8 cellular contexts compared by ENCODE assay signal in the genomic region with DNA sequence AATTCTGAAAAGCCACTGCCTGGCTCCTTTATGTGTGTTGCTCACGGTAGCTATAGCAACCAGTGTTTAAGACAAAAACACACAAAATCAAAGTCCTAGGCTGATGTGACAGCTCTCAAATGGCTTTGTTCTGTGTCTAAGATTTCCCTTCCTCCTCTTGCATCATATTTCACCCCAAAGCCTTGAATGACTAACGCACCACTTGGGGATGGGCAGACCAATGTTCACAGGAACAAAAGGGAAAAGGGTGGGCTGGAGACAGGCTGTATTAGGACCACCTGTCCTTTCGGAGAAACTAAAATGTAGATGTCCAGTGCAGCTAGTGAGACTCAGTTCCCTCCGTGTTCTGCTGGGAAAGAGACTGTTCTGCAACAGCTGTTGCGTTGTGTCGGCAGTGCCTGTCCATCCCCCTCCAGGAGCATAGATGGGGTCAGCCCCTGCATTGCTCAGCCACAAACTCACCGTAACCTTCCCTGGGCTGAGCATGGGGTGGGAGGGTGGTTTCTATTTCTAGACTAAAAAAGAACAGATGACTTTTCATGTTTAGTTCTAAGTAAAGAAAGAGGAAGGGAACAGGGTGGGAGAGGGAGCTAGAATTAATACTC. TPM values are rescaled to one million over a fixed set of nuclear protein-coding genes. Genes with fewer than 3 reads are reported as not detected.
DNase-seq lines count a peak whose midpoint lies in the region; ATAC-seq and TF ChIP-seq lines count a peak whose summit lies in the region.

No MANE protein-coding gene starts in this region.

- DNase-seq in AG09309 (ENCODE audit: low read depth) (peak; percentile 55), NOMO-1 (lab: John Stamatoyannopoulos, UW; ENCODE audit: unreplicated experiment in 2 of 2) (peak; percentile 58 to 70), fibroblast of pulmonary artery (ENCODE audit: low read depth) (peak; percentile 95), retina (peak; percentile 60), G401 (ENCODE audit: low spot score) (no peak), NCI-H1417 treated with DMSO at 0.1 percent for 48 hours (lab: John Stamatoyannopoulos, UW) (no peak)
- no peak for DNase-seq in activated effector memory CD4-positive, alpha-beta T cell treated with anti-CD3 and anti-CD28 coated beads, Interleukin-2, amount 50 U/mL, for 16 hours

- no peak for TF ChIP-seq CTCF in AG09309 (IDR thresholded peaks at IDR 0.05; ENCODE audit: control insufficient read depth, insufficient read depth, low read depth, low read length, missing control alignments)
- no peak for TF ChIP-seq CTCF in fibroblast of pulmonary artery (IDR thresholded peaks at IDR 0.05; ENCODE audit: low read length, missing control alignments)

- peak; percentile 68 for ATAC-seq in GM21717 (IDR thresholded peaks at IDR 0.05; ENCODE audit: unreplicated experiment)

- in situ Hi-C loops in G401 (cut with HindIII; ENCODE audit: low sequenced_read_pairs): no loop called here

- H3K4me3 ChIP-seq in AG09309 (ENCODE audit: control insufficient read depth, low read depth, low read length) (peak overlapping the region; percentile 24; the same call in 1 of the 2 replicates), fibroblast of pulmonary artery (replicated peaks; ENCODE audit: low read depth, low read length) (peak overlapping the region; percentile 3)

RNA-seq across cellular contexts. Expression of a gene that starts 26.8 kb away (rescaled TPM):
- 0.27 and 2.3 TPM in 2 replicates for total RNA-seq in G401 (2014; rRNA removed; shearing (Covaris generic))

Comparison
In these comparisons a context has a peak if more than half of its experiments do, and no peak if none do; other contexts are left out.
1. DNase-seq: peak in AG09309 (single experiment), NOMO-1 (2 of 2), fibroblast of pulmonary artery (single experiment) and retina (single experiment); none in G401 (single experiment), activated effector memory CD4-positive, alpha-beta T cell treated with anti-CD3 and anti-CD28 coated beads, Interleukin-2, amount 50 U/mL, for 16 hours (single experiment) and NCI-H1417 treated with DMSO at 0.1 percent for 48 hours (single experiment).